ENCODE assay signal across 1 cellular context in genomic region chr12:116837082-116837481, GRCh38.
TF ChIP-seq lines count a peak whose summit lies in the region.

No MANE protein-coding gene starts in this region.

TF ChIP-seq in neural cell, 6 proteins besides CTCF, POLR2A, EP300 and RAD21:
- TF ChIP-seq, protein P1, sequence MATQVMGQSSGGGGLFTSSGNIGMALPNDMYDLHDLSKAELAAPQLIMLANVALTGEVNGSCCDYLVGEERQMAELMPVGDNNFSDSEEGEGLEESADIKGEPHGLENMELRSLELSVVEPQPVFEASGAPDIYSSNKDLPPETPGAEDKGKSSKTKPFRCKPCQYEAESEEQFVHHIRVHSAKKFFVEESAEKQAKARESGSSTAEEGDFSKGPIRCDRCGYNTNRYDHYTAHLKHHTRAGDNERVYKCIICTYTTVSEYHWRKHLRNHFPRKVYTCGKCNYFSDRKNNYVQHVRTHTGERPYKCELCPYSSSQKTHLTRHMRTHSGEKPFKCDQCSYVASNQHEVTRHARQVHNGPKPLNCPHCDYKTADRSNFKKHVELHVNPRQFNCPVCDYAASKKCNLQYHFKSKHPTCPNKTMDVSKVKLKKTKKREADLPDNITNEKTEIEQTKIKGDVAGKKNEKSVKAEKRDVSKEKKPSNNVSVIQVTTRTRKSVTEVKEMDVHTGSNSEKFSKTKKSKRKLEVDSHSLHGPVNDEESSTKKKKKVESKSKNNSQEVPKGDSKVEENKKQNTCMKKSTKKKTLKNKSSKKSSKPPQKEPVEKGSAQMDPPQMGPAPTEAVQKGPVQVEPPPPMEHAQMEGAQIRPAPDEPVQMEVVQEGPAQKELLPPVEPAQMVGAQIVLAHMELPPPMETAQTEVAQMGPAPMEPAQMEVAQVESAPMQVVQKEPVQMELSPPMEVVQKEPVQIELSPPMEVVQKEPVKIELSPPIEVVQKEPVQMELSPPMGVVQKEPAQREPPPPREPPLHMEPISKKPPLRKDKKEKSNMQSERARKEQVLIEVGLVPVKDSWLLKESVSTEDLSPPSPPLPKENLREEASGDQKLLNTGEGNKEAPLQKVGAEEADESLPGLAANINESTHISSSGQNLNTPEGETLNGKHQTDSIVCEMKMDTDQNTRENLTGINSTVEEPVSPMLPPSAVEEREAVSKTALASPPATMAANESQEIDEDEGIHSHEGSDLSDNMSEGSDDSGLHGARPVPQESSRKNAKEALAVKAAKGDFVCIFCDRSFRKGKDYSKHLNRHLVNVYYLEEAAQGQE (IDR thresholded peaks at IDR 0.05; ENCODE audit: borderline replicate concordance): no peak
- TF ChIP-seq MXI1 (conservative IDR thresholded peaks at IDR 0.05; ENCODE audit: poor library complexity, severe bottlenecking) (no peak), EZH2 (IDR thresholded peaks at IDR 0.05; ENCODE audit: borderline replicate concordance, insufficient read depth, low read length, poor library complexity, severe bottlenecking) (no peak), SMC3 (conservative IDR thresholded peaks at IDR 0.05; ENCODE audit: poor library complexity) (no peak), TAF1 (IDR thresholded peaks at IDR 0.05; ENCODE audit: low read depth) (no peak), POLR2AphosphoS5 (IDR thresholded peaks at IDR 0.05) (no peak)
